10 cellular contexts compared by ENCODE assay signal in the genomic region with DNA sequence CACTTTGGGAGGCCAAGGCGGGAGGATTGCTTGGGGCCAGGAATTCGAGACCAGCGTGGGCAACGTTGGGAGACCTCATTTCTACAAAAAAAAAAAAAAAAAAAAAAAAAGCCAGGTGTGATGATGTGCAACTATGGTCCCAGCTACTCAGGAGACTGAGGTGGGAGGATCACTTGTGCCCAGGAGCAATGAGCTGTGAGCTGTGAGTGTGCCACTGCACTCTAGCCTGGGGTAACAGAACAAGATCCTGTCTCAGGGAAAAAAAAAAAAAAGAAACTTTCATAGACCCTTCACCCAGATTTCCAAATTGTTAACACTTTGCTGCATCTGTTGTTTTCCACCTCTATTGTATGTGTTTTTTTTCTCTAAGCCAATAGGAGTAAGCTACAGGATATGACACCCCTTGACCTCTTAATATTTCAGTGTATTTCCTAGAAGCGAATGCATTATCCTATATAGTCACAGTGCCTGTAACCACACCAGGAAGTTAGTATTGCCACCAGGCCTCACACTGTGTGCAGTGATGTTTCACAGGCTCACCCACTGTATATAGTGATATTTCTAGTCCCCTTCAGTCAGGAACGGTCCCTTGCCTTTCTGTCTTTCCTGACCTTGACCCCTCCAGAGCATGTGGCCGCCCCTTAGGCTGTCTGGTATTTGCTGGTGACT. TPM values are rescaled to one million over a fixed set of nuclear protein-coding genes. Genes with fewer than 3 reads are reported as not detected.
DNase-seq lines count a peak whose midpoint lies in the region; ATAC-seq, FAIRE-seq and TF ChIP-seq lines count a peak whose summit lies in the region.
"Not testable (repeated sequence)": the region's sequence is repeated elsewhere in the genome, so short reads cannot be mapped to it uniquely, and the experiment has no call there.
"Had no signal": no experiment of that assay in that cellular context is flagged by ENCODE, and none has a peak within 500 bp of the region (broad histone marks: within the 10 kb centered on the region; RNA-seq: fewer than 3 reads in every experiment).

No MANE protein-coding gene starts in this region.

- peak overlapping the region; percentile 59 for H3K4me3 Mint-ChIP-seq in T-helper 2 cell treated with Interferon-gamma antibody and Interleukin-4, amounts not matched to agents 5 μg/mL and 100 μg/mL, for 36 hours
- not testable (repeated sequence) for H3K4me3 Mint-ChIP-seq in activated CD4-positive, alpha-beta memory T cell treated with anti-CD3 and anti-CD28 coated beads, Interleukin-2, amount 10 ng/mL, durations not matched to agents 7 days and 5 days
- peak overlapping the region; percentile 62 for H3K4me3 Mint-ChIP-seq in activated T-helper 17 cell treated with anti-CD3 and anti-CD28 coated beads, Interleukin-2, amount 50 U/mL, for 72 hours
- H3K4me3 Mint-ChIP-seq in natural killer cell treated with Interleukin-12 subunit alpha and Interleukin-12 subunit beta and Interleukin-15 and Interleukin-18, amount 100 ng/mL, for 72 hours = peak overlapping the region; percentile 80

- TF ChIP-seq RAD21 in GM12878 (IDR thresholded peaks at IDR 0.05; ENCODE audit: insufficient read depth, low read depth, low read length) = not testable (repeated sequence)

- BruUV-seq in GM12878 (replicated peaks; lab: Mats Ljungman, UMichigan) = TSS peak; percentile 16

- not testable (repeated sequence) for H3K27me3 Mint-ChIP-seq in T-helper 2 cell treated with Interferon-gamma antibody and Interleukin-4, amounts not matched to agents 5 μg/mL and 100 μg/mL, for 36 hours (ENCODE audit: low read depth); activated CD4-positive, alpha-beta memory T cell treated with anti-CD3 and anti-CD28 coated beads, Interleukin-2, amount 10 ng/mL, durations not matched to agents 7 days and 5 days; activated T-helper 17 cell treated with anti-CD3 and anti-CD28 coated beads, Interleukin-2, amount 50 U/mL, for 72 hours; natural killer cell treated with Interleukin-12 subunit alpha and Interleukin-12 subunit beta and Interleukin-15 and Interleukin-18, amount 100 ng/mL, for 72 hours

- not testable (repeated sequence) for H3K27ac ChIP-seq in GM12878 (ENCODE audit: control insufficient read depth, insufficient read depth); keratinocyte (ENCODE audit: control insufficient read depth, insufficient read depth, low read length)

- dilution Hi-C loops in keratinocyte (cut with MboI; ENCODE audit: extremely low pct_ligation_motif_present, low sequenced_read_pairs) = not testable (repeated sequence)

- peak; percentile 12 for DNase-seq in MV-4-11 (lab: John Stamatoyannopoulos, UW)
- not testable (repeated sequence) for DNase-seq in T-helper 2 cell treated with Interferon-gamma antibody and Interleukin-4, amounts not matched to agents 5 μg/mL and 100 μg/mL, for 36 hours (ENCODE audit: low spot score); activated CD4-positive, alpha-beta memory T cell treated with anti-CD3 and anti-CD28 coated beads, Interleukin-2, amount 10 ng/mL, durations not matched to agents 7 days and 5 days; GM12878 (ENCODE audit: low read depth, low spot score); keratinocyte (ENCODE audit: low read depth, low spot score); natural killer cell treated with Interleukin-12 subunit alpha and Interleukin-12 subunit beta and Interleukin-15 and Interleukin-18, amount 100 ng/mL, for 72 hours (ENCODE audit: low spot score)

- H3K4me1 ChIP-seq in GM12878 (ENCODE audit: control insufficient read depth, insufficient read depth, low read length); keratinocyte (ENCODE audit: control insufficient read depth, extremely low read depth, insufficient read depth, low read length): not testable (repeated sequence)

- not testable (repeated sequence) for H3K4me2 ChIP-seq in GM12878 (ENCODE audit: control insufficient read depth, insufficient read depth); keratinocyte (ENCODE audit: control insufficient read depth, extremely low read depth, insufficient read depth, low read depth, low read length)

- H3K9me3 ChIP-seq in GM12878 (replicated peaks; ENCODE audit: control insufficient read depth, insufficient read depth, low read length); keratinocyte (ENCODE audit: control insufficient read depth, low read depth, low read length): not testable (repeated sequence)

- H3K36me3 ChIP-seq in GM12878 (ENCODE audit: control insufficient read depth in 2 of 2, insufficient read depth in 2 of 2, low read length in 1 of 2) (peaks cover 2 to 20% of the 10 kb centered on the region in 2 experiments; a peak in 3 of 4 replicates), keratinocyte (ENCODE audit: control insufficient read depth in 2 of 2, extremely low read depth in 1 of 2, insufficient read depth in 2 of 2, low read length in 2 of 2) (peaks cover 0 to 17% of the 10 kb centered on the region in 2 experiments)

- not testable (repeated sequence) for H3K27me3 ChIP-seq in GM12878 (replicated peaks in 1 of 2; ENCODE audit: control insufficient read depth in 2 of 2, insufficient read depth in 2 of 2, low read length in 1 of 2); keratinocyte (ENCODE audit: control insufficient read depth, extremely low read depth, insufficient read depth, low read length)

- H3K9ac ChIP-seq in GM12878 (ENCODE audit: control insufficient read depth, insufficient read depth, low read length); keratinocyte (ENCODE audit: control insufficient read depth, extremely low read depth, insufficient read depth, low read length): not testable (repeated sequence)

- H2AFZ ChIP-seq in GM12878 (ENCODE audit: control insufficient read depth, low read depth, low read length); keratinocyte (ENCODE audit: control insufficient read depth, low read length): not testable (repeated sequence)

- SMC1A ChIA-PET in GM12878 (lab: Charles Lee; ENCODE audit: uncharacterized antibody, unreplicated experiment) = not testable (repeated sequence)

- TF ChIP-seq EP300 in GM12878 (IDR thresholded peaks at IDR 0.05; ENCODE audit: borderline replicate concordance in 1 of 2, control insufficient read depth in 1 of 2, low read depth in 2 of 2, low read length in 2 of 2) = not testable (repeated sequence)

- in situ Hi-C loops in GM12878 (cut with MboI) = not testable (repeated sequence)

- H3K9me1 ChIP-seq in keratinocyte (ENCODE audit: control insufficient read depth, extremely low read depth, insufficient read depth, low read length) = not testable (repeated sequence)

- peaks cover 44% of the 10 kb centered on the region for H3K36me3 Mint-ChIP-seq in T-helper 2 cell treated with Interferon-gamma antibody and Interleukin-4, amounts not matched to agents 5 μg/mL and 100 μg/mL, for 36 hours (ENCODE audit: low read depth)
- H3K36me3 Mint-ChIP-seq in activated CD4-positive, alpha-beta memory T cell treated with anti-CD3 and anti-CD28 coated beads, Interleukin-2, amount 10 ng/mL, durations not matched to agents 7 days and 5 days (ENCODE audit: low read depth) = peaks cover 70% of the 10 kb centered on the region
- peaks cover 98% of the 10 kb centered on the region for H3K36me3 Mint-ChIP-seq in activated T-helper 17 cell treated with anti-CD3 and anti-CD28 coated beads, Interleukin-2, amount 50 U/mL, for 72 hours (ENCODE audit: low read depth)
- not testable (repeated sequence) for H3K36me3 Mint-ChIP-seq in natural killer cell treated with Interleukin-12 subunit alpha and Interleukin-12 subunit beta and Interleukin-15 and Interleukin-18, amount 100 ng/mL, for 72 hours

- FAIRE-seq in GM12878 (lab: Jason Lieb, UNC) = peak; percentile 84
- peak; percentile 32 for FAIRE-seq in keratinocyte (lab: Jason Lieb, UNC)

- not testable (repeated sequence) for H3K4me1 Mint-ChIP-seq in T-helper 2 cell treated with Interferon-gamma antibody and Interleukin-4, amounts not matched to agents 5 μg/mL and 100 μg/mL, for 36 hours (ENCODE audit: low read depth); activated T-helper 17 cell treated with anti-CD3 and anti-CD28 coated beads, Interleukin-2, amount 50 U/mL, for 72 hours
- H3K4me1 Mint-ChIP-seq in activated CD4-positive, alpha-beta memory T cell treated with anti-CD3 and anti-CD28 coated beads, Interleukin-2, amount 10 ng/mL, durations not matched to agents 7 days and 5 days = peaks cover 27% of the 10 kb centered on the region
- peaks cover 15 to 18% of the 10 kb centered on the region in 2 donors for H3K4me1 Mint-ChIP-seq in natural killer cell treated with Interleukin-12 subunit alpha and Interleukin-12 subunit beta and Interleukin-15 and Interleukin-18, amount 100 ng/mL, for 72 hours (ENCODE audit: low read depth in 2 of 2)

- CTCF ChIA-PET in activated CD4-positive, alpha-beta memory T cell treated with anti-CD3 and anti-CD28 coated beads, Interleukin-2, amount 10 ng/mL, durations not matched to agents 7 days and 5 days (lab: Charles Lee) = interaction anchor here (0.6 to 3.5 kb wide), 2 partner anchors 10 to 14 kb away, joined by 3 to 36 read pairs; no protein-coding TSS in a partner anchor
- CTCF ChIA-PET in GM12878 (lab: Yijun Ruan, JAX) = not testable (repeated sequence)

- RAD21 ChIA-PET in GM12878 (lab: Charles Lee; ENCODE audit: unreplicated experiment) = not testable (repeated sequence)

- H3K4me3 ChIP-seq in GM12878; keratinocyte (ENCODE audit: control insufficient read depth in 2 of 3, extremely low read depth in 1 of 3, insufficient read depth in 2 of 3, low read depth in 1 of 3, low read length in 3 of 3): not testable (repeated sequence)

- not testable (repeated sequence) for H3K79me2 ChIP-seq in GM12878 (ENCODE audit: control insufficient read depth, insufficient read depth, low read length); keratinocyte (ENCODE audit: control insufficient read depth, insufficient read depth, low read length)

- POLR2A ChIA-PET in activated CD4-positive, alpha-beta memory T cell treated with anti-CD3 and anti-CD28 coated beads, Interleukin-2, amount 10 ng/mL, durations not matched to agents 7 days and 5 days (lab: Charles Lee) = interaction anchor here (2.8 kb wide), 1 partner anchor 11 kb away, joined by 25 read pairs; no protein-coding TSS in a partner anchor
- POLR2A ChIA-PET in GM12878 (lab: Charles Lee) = interaction anchor here (0.7 kb wide), 1 partner anchor 453 kb away, joined by 3 read pairs; no protein-coding TSS in a partner anchor

- 78% methylated on average over 4 of the region's 7 CpGs for WGBS in GM12878 (ENCODE audit: insufficient coverage, insufficient replicate concordance, low lambda C conversion rate, missing lambda C conversion rate)

- H4K20me1 ChIP-seq in GM12878 (ENCODE audit: control insufficient read depth, insufficient read depth); keratinocyte (ENCODE audit: control insufficient read depth, extremely low read depth, insufficient read depth, low read length): not testable (repeated sequence)

- intact Hi-C loops in GM12878 (cut with micrococcal nuclease; ENCODE audit: unreplicated experiment) = not testable (repeated sequence)

- peak overlapping the region; percentile 87 for H3K27ac Mint-ChIP-seq in T-helper 2 cell treated with Interferon-gamma antibody and Interleukin-4, amounts not matched to agents 5 μg/mL and 100 μg/mL, for 36 hours
- peak overlapping the region; percentile 86 for H3K27ac Mint-ChIP-seq in activated CD4-positive, alpha-beta memory T cell treated with anti-CD3 and anti-CD28 coated beads, Interleukin-2, amount 10 ng/mL, durations not matched to agents 7 days and 5 days
- H3K27ac Mint-ChIP-seq in activated T-helper 17 cell treated with anti-CD3 and anti-CD28 coated beads, Interleukin-2, amount 50 U/mL, for 72 hours = peak overlapping the region; percentile 94
- H3K27ac Mint-ChIP-seq in natural killer cell treated with Interleukin-12 subunit alpha and Interleukin-12 subunit beta and Interleukin-15 and Interleukin-18, amount 100 ng/mL, for 72 hours = peak overlapping the region; percentile 92 to 94

- not testable (repeated sequence) for TF ChIP-seq CTCF in GM12878 (IDR thresholded peaks at IDR 0.05 in 2 of 3, conservative IDR thresholded peaks at IDR 0.05 in 1 of 3; ENCODE audit: control insufficient read depth in 2 of 3, extremely low read depth in 1 of 3, insufficient read depth in 1 of 3, low read depth in 3 of 3, low read length in 3 of 3); keratinocyte (optimal IDR thresholded peaks at IDR 0.05 in 1 of 3, IDR thresholded peaks at IDR 0.05 in 1 of 3, conservative IDR thresholded peaks at IDR 0.05 in 1 of 3; ENCODE audit: extremely low read depth in 1 of 3, insufficient read depth in 2 of 3, low read length in 3 of 3)

- ATAC-seq in activated T-helper 17 cell treated with anti-CD3 and anti-CD28 coated beads, Interleukin-2, amount 50 U/mL, for 72 hours (replicated peaks) = peak; percentile 97
- not testable (repeated sequence) for ATAC-seq in GM12878
- peak; percentile 95 to 97 for ATAC-seq in natural killer cell treated with Interleukin-12 subunit alpha and Interleukin-12 subunit beta and Interleukin-15 and Interleukin-18, amount 100 ng/mL, for 72 hours

- not testable (repeated sequence) for H3K9me3 Mint-ChIP-seq in T-helper 2 cell treated with Interferon-gamma antibody and Interleukin-4, amounts not matched to agents 5 μg/mL and 100 μg/mL, for 36 hours; activated CD4-positive, alpha-beta memory T cell treated with anti-CD3 and anti-CD28 coated beads, Interleukin-2, amount 10 ng/mL, durations not matched to agents 7 days and 5 days; activated T-helper 17 cell treated with anti-CD3 and anti-CD28 coated beads, Interleukin-2, amount 50 U/mL, for 72 hours; natural killer cell treated with Interleukin-12 subunit alpha and Interleukin-12 subunit beta and Interleukin-15 and Interleukin-18, amount 100 ng/mL, for 72 hours

- TF ChIP-seq POLR2A in GM12878 (IDR thresholded peaks at IDR 0.05; ENCODE audit: low read depth, low read length) = not testable (repeated sequence)

RNA-seq across cellular contexts. Expression of gene MZT2A, which starts 12.0 kb away (rescaled TPM):
- 100 to 1,000 TPM; 249 to 267 TPM for total RNA-seq in activated CD4-positive, alpha-beta memory T cell treated with anti-CD3 and anti-CD28 coated beads, Interleukin-2, amount 10 ng/mL, durations not matched to agents 7 days and 5 days
- 100 to 1,000 TPM in 1 of 2 donors, 10 to 100 TPM in 1; 96.0 to 112 TPM for total RNA-seq in activated T-helper 17 cell treated with anti-CD3 and anti-CD28 coated beads, Interleukin-2, amount 50 U/mL, for 72 hours
- 59.4 and 61.8 TPM in 2 replicates for total RNA-seq in GM12878 (2013; cell fraction: nucleolus; rRNA removed)
- total RNA-seq in GM12878 (2014; rRNA removed) (294 and 325 TPM in 2 replicates), GM12878 (2014; rRNA removed; fragmentation: Illumina TruSeq; extraction: Trizol) (41.5 and 56.6 TPM in 2 replicates), GM12878 (2021) (263 and 267 TPM in 2 replicates)
- polyA plus RNA-seq in GM12878 (2011; ENCODE audit: low read depth) = 118 TPM
- polyA plus RNA-seq in GM12878 (2011; rRNA removed) (66.4 and 116 TPM in 2 replicates), GM12878 (2014; fragmentation: Illumina TruSeq; extraction: Trizol) (4.8 and 15.6 TPM in 2 replicates), GM12878 (2014; fragmentation: Nextera tagmentation; extraction: Ambion mirVana) (10 to 100 TPM in 1 of 2 experiments, 1 to 10 TPM in 1; 6.3 to 23.7 TPM), GM12878 (2014; rRNA removed) (281 and 354 TPM in 2 replicates), GM12878 (2016; fragmentation: Nextera tagmentation; extraction: Ambion mirVana) (100 to 1,000 TPM; 186 to 231 TPM), keratinocyte (71.2 to 128 TPM (median 82.7 TPM) in 3 replicates)
- 111 and 247 TPM in 2 replicates for polyA plus RNA-seq in GM12878 (2011; cell fraction: cytosol; rRNA removed)
- polyA plus RNA-seq in GM12878 (2011; cell fraction: nucleus; rRNA removed) = 81.1 and 84.7 TPM in 2 replicates
- polyA plus RNA-seq in GM12878 (2012) = 230 and 269 TPM in 2 replicates
- polyA minus RNA-seq in GM12878 (2011; rRNA and poly(A)+ RNA removed) = 14.8 and 40.5 TPM in 2 replicates
- polyA minus RNA-seq in GM12878 (2011; cell fraction: cytosol; rRNA and poly(A)+ RNA removed) = 21.4 and 22.8 TPM in 2 replicates
- 21.6 and 39.8 TPM in 2 replicates for polyA minus RNA-seq in GM12878 (2011; cell fraction: nucleus; rRNA and poly(A)+ RNA removed)
- 9.5 TPM for polyA plus RNA-seq in keratinocyte (2011; ENCODE audit: low read depth)
- 38.8 and 83.3 TPM in 2 replicates for polyA plus RNA-seq in keratinocyte (2011; cell fraction: cytosol; rRNA removed)
- polyA plus RNA-seq in keratinocyte (2011; cell fraction: nucleus; rRNA removed) = 21.0 and 24.1 TPM in 2 replicates
- polyA plus RNA-seq in keratinocyte (2012; ENCODE audit: low replicate concordance) = 74.7 and 182 TPM in 2 replicates
- polyA minus RNA-seq in keratinocyte = 11.1 to 16.5 TPM (median 11.5 TPM) in 3 replicates
- 123 TPM for polyA minus RNA-seq in keratinocyte (2011; cell fraction: cytosol; rRNA and poly(A)+ RNA removed)
- 15.3 and 22.2 TPM in 2 replicates for polyA minus RNA-seq in keratinocyte (2011; cell fraction: nucleus; rRNA and poly(A)+ RNA removed)
- 10 to 100 TPM; 60.5 to 96.1 TPM for total RNA-seq in natural killer cell treated with Interleukin-12 subunit alpha and Interleukin-12 subunit beta and Interleukin-15 and Interleukin-18, amount 100 ng/mL, for 72 hours

RNA-seq across cellular contexts. Expression of gene CCDC74A, which starts 23.5 kb away (rescaled TPM):
- total RNA-seq in activated CD4-positive, alpha-beta memory T cell treated with anti-CD3 and anti-CD28 coated beads, Interleukin-2, amount 10 ng/mL, durations not matched to agents 7 days and 5 days = 1 to 10 TPM; 4.5 to 5.2 TPM
- 1 to 10 TPM; 2.7 to 5.9 TPM for total RNA-seq in activated T-helper 17 cell treated with anti-CD3 and anti-CD28 coated beads, Interleukin-2, amount 50 U/mL, for 72 hours
- total RNA-seq in GM12878 (2013; cell fraction: nucleolus; rRNA removed) = 67.5 and 85.0 TPM in 2 replicates
- 98.8 and 101 TPM in 2 replicates for total RNA-seq in GM12878 (2014; rRNA removed)
- total RNA-seq in GM12878 (2014; rRNA removed; fragmentation: Illumina TruSeq; extraction: Trizol) = 55.5 and 57.8 TPM in 2 replicates
- total RNA-seq in GM12878 (2021) = 68.0 and 71.9 TPM in 2 replicates
- 18.5 TPM for polyA plus RNA-seq in GM12878 (2011; ENCODE audit: low read depth)
- polyA plus RNA-seq in GM12878 (2011; rRNA removed) = 42.1 and 61.8 TPM in 2 replicates
- polyA plus RNA-seq in GM12878 (2011; cell fraction: cytosol; rRNA removed) = 57.4 and 91.9 TPM in 2 replicates
- polyA plus RNA-seq in GM12878 (2011; cell fraction: nucleus; rRNA removed) = 340 and 345 TPM in 2 replicates
- polyA plus RNA-seq in GM12878 (2012) = 40.4 and 54.9 TPM in 2 replicates
- polyA plus RNA-seq in GM12878 (2014; fragmentation: Illumina TruSeq; extraction: Trizol) = 19.1 and 55.9 TPM in 2 replicates
- polyA plus RNA-seq in GM12878 (2014; fragmentation: Nextera tagmentation; extraction: Ambion mirVana) = 10 to 100 TPM; 14.3 to 21.5 TPM
- 133 and 141 TPM in 2 replicates for polyA plus RNA-seq in GM12878 (2014; rRNA removed)
- 10 to 100 TPM; 66.6 to 73.9 TPM for polyA plus RNA-seq in GM12878 (2016; fragmentation: Nextera tagmentation; extraction: Ambion mirVana)
- polyA minus RNA-seq in GM12878 (2011; rRNA and poly(A)+ RNA removed) = 16.2 and 30.6 TPM in 2 replicates
- polyA minus RNA-seq in GM12878 (2011; cell fraction: cytosol; rRNA and poly(A)+ RNA removed) = 16.0 and 18.8 TPM in 2 replicates
- polyA minus RNA-seq in GM12878 (2011; cell fraction: nucleus; rRNA and poly(A)+ RNA removed) = 42.8 and 54.7 TPM in 2 replicates
- polyA plus RNA-seq in keratinocyte = 3.7 to 5.1 TPM (median 4.3 TPM) in 3 replicates
- polyA plus RNA-seq in keratinocyte (2011; ENCODE audit: low read depth) = not detected
- 2.1 and 2.6 TPM in 2 replicates for polyA plus RNA-seq in keratinocyte (2011; cell fraction: cytosol; rRNA removed)
- 5.7 and 5.9 TPM in 2 replicates for polyA plus RNA-seq in keratinocyte (2011; cell fraction: nucleus; rRNA removed)
- polyA plus RNA-seq in keratinocyte (2012; ENCODE audit: low replicate concordance) = 0.66 and 3.5 TPM in 2 replicates
- polyA minus RNA-seq in keratinocyte = 1.4 to 3.4 TPM (median 2.5 TPM) in 3 replicates
- polyA minus RNA-seq in keratinocyte (2011; cell fraction: cytosol; rRNA and poly(A)+ RNA removed) = 3.8 TPM
- 1.1 and 1.2 TPM in 2 replicates for polyA minus RNA-seq in keratinocyte (2011; cell fraction: nucleus; rRNA and poly(A)+ RNA removed)
- total RNA-seq in natural killer cell treated with Interleukin-12 subunit alpha and Interleukin-12 subunit beta and Interleukin-15 and Interleukin-18, amount 100 ng/mL, for 72 hours = 1 to 10 TPM; 2.1 to 2.5 TPM

RNA-seq across cellular contexts. Expression of gene TUBA3D, which starts 28.3 kb away (rescaled TPM):
- not detected for total RNA-seq in activated CD4-positive, alpha-beta memory T cell treated with anti-CD3 and anti-CD28 coated beads, Interleukin-2, amount 10 ng/mL, durations not matched to agents 7 days and 5 days
- total RNA-seq in activated T-helper 17 cell treated with anti-CD3 and anti-CD28 coated beads, Interleukin-2, amount 50 U/mL, for 72 hours = not detected
- total RNA-seq in GM12878 (2013; cell fraction: nucleolus; rRNA removed) = not detected in 2 replicates
- total RNA-seq in GM12878 (2014; rRNA removed) = not detected in 2 replicates
- not detected in 2 replicates for total RNA-seq in GM12878 (2014; rRNA removed; fragmentation: Illumina TruSeq; extraction: Trizol)
- not detected in 2 replicates for total RNA-seq in GM12878 (2021)
- polyA plus RNA-seq in GM12878 (2011; ENCODE audit: low read depth) = not detected
- polyA plus RNA-seq in GM12878 (2011; rRNA removed) = not detected in 2 replicates
- not detected in 2 replicates for polyA plus RNA-seq in GM12878 (2011; cell fraction: cytosol; rRNA removed)
- polyA plus RNA-seq in GM12878 (2011; cell fraction: nucleus; rRNA removed) = not detected in 2 replicates
- 0.24 and 0.26 TPM in 2 replicates for polyA plus RNA-seq in GM12878 (2012)
- polyA plus RNA-seq in GM12878 (2014; fragmentation: Illumina TruSeq; extraction: Trizol) = not detected in 2 replicates
- under 1 TPM; 0.04 to 0.08 TPM for polyA plus RNA-seq in GM12878 (2014; fragmentation: Nextera tagmentation; extraction: Ambion mirVana)
- not detected in 2 replicates for polyA plus RNA-seq in GM12878 (2014; rRNA removed)
- polyA plus RNA-seq in GM12878 (2016; fragmentation: Nextera tagmentation; extraction: Ambion mirVana) = under 1 TPM; 0.33 to 0.37 TPM
- not detected in 2 replicates for polyA minus RNA-seq in GM12878 (2011; rRNA and poly(A)+ RNA removed)
- polyA minus RNA-seq in GM12878 (2011; cell fraction: cytosol; rRNA and poly(A)+ RNA removed) = not detected in 2 replicates
- polyA minus RNA-seq in GM12878 (2011; cell fraction: nucleus; rRNA and poly(A)+ RNA removed) = not detected in 2 replicates
- not detected in 3 replicates for polyA plus RNA-seq in keratinocyte
- not detected for polyA plus RNA-seq in keratinocyte (2011; ENCODE audit: low read depth)
- polyA plus RNA-seq in keratinocyte (2011; cell fraction: cytosol; rRNA removed) = not detected in 2 replicates
- polyA plus RNA-seq in keratinocyte (2011; cell fraction: nucleus; rRNA removed) = not detected in 2 replicates
- polyA plus RNA-seq in keratinocyte (2012; ENCODE audit: low replicate concordance) = 0.10 and 0.21 TPM in 2 replicates
- polyA minus RNA-seq in keratinocyte = not detected in 3 replicates
- not detected for polyA minus RNA-seq in keratinocyte (2011; cell fraction: cytosol; rRNA and poly(A)+ RNA removed)
- polyA minus RNA-seq in keratinocyte (2011; cell fraction: nucleus; rRNA and poly(A)+ RNA removed) = not detected in 2 replicates
- total RNA-seq in natural killer cell treated with Interleukin-12 subunit alpha and Interleukin-12 subunit beta and Interleukin-15 and Interleukin-18, amount 100 ng/mL, for 72 hours = not detected
- total RNA-seq: H1, HT-29 had no signal
- polyA plus RNA-seq: A549 had no signal

Comparison
In these comparisons a context has a peak if more than half of its experiments do, and no peak if none do; other contexts are left out.
1. RNA of gene CCDC74A, which starts 23.5 kb away (total RNA-seq): 55.5 to 101 TPM in GM12878; 2.7 to 5.9 TPM in activated T-helper 17 cell treated with anti-CD3 and anti-CD28 coated beads, Interleukin-2, amount 50 U/mL, for 72 hours, 4.5 to 5.2 TPM in activated CD4-positive, alpha-beta memory T cell treated with anti-CD3 and anti-CD28 coated beads, Interleukin-2, amount 10 ng/mL, durations not matched to agents 7 days and 5 days and 2.1 to 2.5 TPM in natural killer cell treated with Interleukin-12 subunit alpha and Interleukin-12 subunit beta and Interleukin-15 and Interleukin-18, amount 100 ng/mL, for 72 hours; every median in the first group is over 4 times any median in the second.
2. Peak in every context shown above with its lines, with median percentiles within 50 percentile points of each other: H3K27ac Mint-ChIP-seq.